Comparison of ENCODE assay signal across 11 cellular contexts in the genomic region with DNA sequence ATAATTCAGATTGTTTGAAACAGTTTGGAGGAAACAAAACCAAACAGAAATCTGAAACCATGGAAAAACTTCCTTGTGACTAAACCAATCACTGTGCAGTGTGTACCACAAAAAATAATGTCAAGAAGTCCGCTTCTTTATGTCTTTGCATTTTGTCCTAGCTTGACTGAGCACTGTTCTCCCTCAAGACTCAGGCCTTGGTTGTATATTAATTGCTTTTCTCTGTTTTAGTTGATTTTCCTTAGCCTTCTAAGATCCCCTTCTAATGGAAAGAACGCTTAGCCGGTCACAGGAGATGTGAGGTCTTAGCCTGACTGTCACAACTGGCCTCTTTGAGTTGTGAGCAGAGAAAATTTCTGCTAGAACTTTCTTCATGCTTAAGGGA. TPM values are rescaled to one million over a fixed set of nuclear protein-coding genes. Genes with fewer than 3 reads are reported as not detected.
DNase-seq lines count a peak whose midpoint lies in the region; ATAC-seq, FAIRE-seq and TF ChIP-seq lines count a peak whose summit lies in the region.
"Had no signal": no experiment of that assay in that cellular context is flagged by ENCODE, and none has a peak within 500 bp of the region (broad histone marks: within the 10 kb centered on the region; RNA-seq: fewer than 3 reads in every experiment).

No MANE protein-coding gene starts in this region.

- intact Hi-C loops in GM12878 (cut with micrococcal nuclease; ENCODE audit: unreplicated experiment): loop anchor here (10.0 kb wide), 1 partner anchor 121 kb away; no protein-coding TSS in a partner anchor
- intact Hi-C loops in spleen (cut with DNase I; ENCODE audit: low total_unique reads): no loop called here

- RAD21 ChIA-PET in GM12878 (lab: Charles Lee; ENCODE audit: unreplicated experiment): interaction anchor here (1.1 to 1.7 kb wide), 4 partner anchors 11 to 128 kb away, joined by 3 to 4 read pairs (median 3); no protein-coding TSS in a partner anchor

- no peak overlapping the region for H3K4me3 ChIP-seq in GM12878
- H3K4me3 ChIP-seq in spleen: peak overlapping the region in 1 of 8 donors; percentile 25
- H3K4me3 ChIP-seq: adrenal gland, colonic mucosa had no signal

- no peak for TF ChIP-seq EP300 in GM12878 (IDR thresholded peaks at IDR 0.05; ENCODE audit: borderline replicate concordance in 1 of 2, control insufficient read depth in 1 of 2, low read depth in 2 of 2, low read length in 2 of 2)

- H3K9me3 ChIP-seq in GM12878 (replicated peaks; ENCODE audit: control insufficient read depth, insufficient read depth, low read length): peaks cover 11% of the 10 kb centered on the region
- peaks cover 4 to 57% (median 42%) of the 10 kb centered on the region in 8 donors for H3K9me3 ChIP-seq in spleen
- H3K9me3 ChIP-seq: adrenal gland, colonic mucosa had no signal

- TF ChIP-seq CTCF in GM12878 (IDR thresholded peaks at IDR 0.05 in 2 of 3, conservative IDR thresholded peaks at IDR 0.05 in 1 of 3; ENCODE audit: control insufficient read depth in 2 of 3, extremely low read depth in 1 of 3, insufficient read depth in 1 of 3, low read depth in 3 of 3, low read length in 3 of 3) (no peak), spleen (IDR thresholded peaks at IDR 0.05 in 8 of 11, conservative IDR thresholded peaks at IDR 0.05 in 3 of 11) (no peak)

- peaks cover 5% of the 10 kb centered on the region for H3K4me1 ChIP-seq in GM12878 (ENCODE audit: control insufficient read depth, insufficient read depth, low read length)
- peaks cover 6 to 46% (median 31%) of the 10 kb centered on the region in 6 donors for H3K4me1 ChIP-seq in spleen
- H3K4me1 ChIP-seq: adrenal gland, colonic mucosa had no signal

- H3K4me2 ChIP-seq in GM12878 (ENCODE audit: control insufficient read depth, insufficient read depth): no peak overlapping the region

- H3K27me3 ChIP-seq in GM12878 (replicated peaks in 1 of 2; ENCODE audit: control insufficient read depth in 2 of 2, insufficient read depth in 2 of 2, low read length in 1 of 2) (no peaks in the 10 kb centered on the region), spleen (replicated peaks in 1 of 7) (no peaks in the 10 kb centered on the region)
- H3K27me3 ChIP-seq: adrenal gland, colonic mucosa had no signal

- TF ChIP-seq POLR2A in GM12892 (IDR thresholded peaks at IDR 0.05; ENCODE audit: low read depth, low read length): no peak
- no peak for TF ChIP-seq POLR2A in GM12878 (IDR thresholded peaks at IDR 0.05; ENCODE audit: low read depth, low read length)
- no peak for TF ChIP-seq POLR2A in spleen (IDR thresholded peaks at IDR 0.05)

- POLR2A ChIA-PET in GM12878 (lab: Charles Lee): no interaction called here

- H3K79me2 ChIP-seq in GM12878 (ENCODE audit: control insufficient read depth, insufficient read depth, low read length): no peaks in the 10 kb centered on the region; the same call in none of the 2 replicates

- no peak overlapping the region for H2AFZ ChIP-seq in GM12878 (ENCODE audit: control insufficient read depth, low read depth, low read length)

- H3K36me3 ChIP-seq in GM12878 (ENCODE audit: control insufficient read depth in 2 of 2, insufficient read depth in 2 of 2, low read length in 1 of 2) (no peaks in the 10 kb centered on the region), spleen (peaks cover 0 to 17% (median 0%) of the 10 kb centered on the region in 6 donors)
- H3K36me3 ChIP-seq: adrenal gland, colonic mucosa had no signal

- BruUV-seq in GM12878 (replicated peaks; lab: Mats Ljungman, UMichigan): no TSS peak

- H3K27ac ChIP-seq in GM12878 (ENCODE audit: control insufficient read depth, insufficient read depth) (no peak overlapping the region), spleen (peak overlapping the region in 7 of 8 donors; percentile 60 to 86 (median 80))
- H3K27ac ChIP-seq: adrenal gland, colonic mucosa had no signal

- SMC1A ChIA-PET in GM12878 (lab: Charles Lee; ENCODE audit: uncharacterized antibody, unreplicated experiment): interaction anchor here (0.7 to 6.4 kb wide), 9 partner anchors 10 to 296 kb away, joined by 3 to 41 read pairs (median 5); no protein-coding TSS in a partner anchor

- FAIRE-seq in GM12892 (lab: Jason Lieb, UNC): peak; percentile 40
- FAIRE-seq in GM12878 (lab: Jason Lieb, UNC): no peak

- no peak overlapping the region for H3K9ac ChIP-seq in GM12878 (ENCODE audit: control insufficient read depth, insufficient read depth, low read length)

- ATAC-seq in HG03432 (IDR thresholded peaks at IDR 0.05; ENCODE audit: unreplicated experiment) (peak; percentile 47), GM12878 (peak; percentile 48)
- ATAC-seq: right cardiac atrium had no signal

- WGBS in GM12878 (ENCODE audit: insufficient coverage, insufficient replicate concordance, low lambda C conversion rate, missing lambda C conversion rate): 18% methylated on average over 3 of the region's 3 CpGs
- WGBS in spleen, 5 donors: 46 to 58% (median 51%) methylated on average over 3 of the region's 3 CpGs

- DNase-seq in GM12892 (ENCODE audit: insufficient read length) (no peak), GM12878 (ENCODE audit: low read depth, low spot score) (no peak), spleen (no peak), GOT3 (lab: John Stamatoyannopoulos, UW) (no peak)
- DNase-seq in activated CD4-positive, CD25-positive, alpha-beta regulatory T cell (lab: John Stamatoyannopoulos, UW): no peak
- no peak for DNase-seq in activated CD8-positive, alpha-beta memory T cell treated with anti-CD3 and anti-CD28 coated beads for 24 hours
- DNase-seq: adrenal gland, colonic mucosa, NCI-H2081, right cardiac atrium had no signal

- H4K20me1 ChIP-seq in GM12878 (ENCODE audit: control insufficient read depth, insufficient read depth): no peaks in the 10 kb centered on the region

- in situ Hi-C loops in GM12878 (cut with MboI): no loop called here

- no peak for TF ChIP-seq RAD21 in GM12878 (IDR thresholded peaks at IDR 0.05; ENCODE audit: insufficient read depth, low read depth, low read length)

- CTCF ChIA-PET in GM12878 (lab: Yijun Ruan, JAX): interaction anchor here (1.1 to 3.5 kb wide), 7 partner anchors 15 to 295 kb away, joined by 3 to 10 read pairs (median 7); no protein-coding TSS in a partner anchor

TF ChIP-seq in GM12878, 131 proteins besides CTCF, POLR2A, EP300 and RAD21:
- TF ChIP-seq CBX5 (IDR thresholded peaks at IDR 0.05; ENCODE audit: low read depth) (no peak), RELB (IDR thresholded peaks at IDR 0.05; ENCODE audit: low read depth) (no peak)

RNA-seq across cellular contexts. Expression of gene LCLAT1, which starts 56.6 kb away (rescaled TPM):
- polyA plus RNA-seq in GM12892 (2012; ENCODE audit: missing spikeins): 6.3 TPM
- total RNA-seq in GM12878 (2013; cell fraction: nucleolus; rRNA removed): 56.2 and 59.7 TPM in 2 replicates
- total RNA-seq in GM12878 (2014; rRNA removed) (9.6 and 11.1 TPM in 2 replicates), GM12878 (2014; rRNA removed; fragmentation: Illumina TruSeq; extraction: Trizol) (14.5 and 15.7 TPM in 2 replicates), GM12878 (2021) (17.5 and 18.6 TPM in 2 replicates), spleen (10 to 100 TPM; 11.8 to 23.3 (median 17.7) TPM)
- 1.8 TPM for polyA plus RNA-seq in GM12878 (2011; ENCODE audit: low read depth)
- polyA plus RNA-seq in GM12878 (2011; rRNA removed) (16.2 and 22.7 TPM in 2 replicates), GM12878 (2014; fragmentation: Illumina TruSeq; extraction: Trizol) (10.8 and 11.9 TPM in 2 replicates), GM12878 (2014; fragmentation: Nextera tagmentation; extraction: Ambion mirVana) (10 to 100 TPM in 1 of 2 experiments, 1 to 10 TPM in 1; 8.1 to 33.0 TPM), GM12878 (2014; rRNA removed) (8.5 and 9.4 TPM in 2 replicates), GM12878 (2016; fragmentation: Nextera tagmentation; extraction: Ambion mirVana) (10 to 100 TPM; 22.7 to 24.3 TPM), spleen (1 to 10 TPM; 1.9 to 3.2 (median 2.3) TPM)
- polyA plus RNA-seq in GM12878 (2011; cell fraction: cytosol; rRNA removed): 8.1 and 8.3 TPM in 2 replicates
- 8.1 and 8.3 TPM in 2 replicates for polyA plus RNA-seq in GM12878 (2011; cell fraction: nucleus; rRNA removed)
- polyA plus RNA-seq in GM12878 (2012): 2.9 and 3.3 TPM in 2 replicates
- polyA minus RNA-seq in GM12878 (2011; rRNA and poly(A)+ RNA removed): 33.5 and 41.1 TPM in 2 replicates
- 9.9 and 10.3 TPM in 2 replicates for polyA minus RNA-seq in GM12878 (2011; cell fraction: cytosol; rRNA and poly(A)+ RNA removed)
- polyA minus RNA-seq in GM12878 (2011; cell fraction: nucleus; rRNA and poly(A)+ RNA removed): 19.6 and 39.4 TPM in 2 replicates
